ENCODE assay signal across 2 cellular contexts in genomic region chr2:201129044-201129505, GRCh38.
TF ChIP-seq lines count a peak whose summit lies in the region.

No MANE protein-coding gene starts in this region.

TF ChIP-seq in WTC11, 78 proteins besides CTCF, POLR2A, EP300 and RAD21 (continued from another document):
- TF ChIP-seq, protein P1, sequence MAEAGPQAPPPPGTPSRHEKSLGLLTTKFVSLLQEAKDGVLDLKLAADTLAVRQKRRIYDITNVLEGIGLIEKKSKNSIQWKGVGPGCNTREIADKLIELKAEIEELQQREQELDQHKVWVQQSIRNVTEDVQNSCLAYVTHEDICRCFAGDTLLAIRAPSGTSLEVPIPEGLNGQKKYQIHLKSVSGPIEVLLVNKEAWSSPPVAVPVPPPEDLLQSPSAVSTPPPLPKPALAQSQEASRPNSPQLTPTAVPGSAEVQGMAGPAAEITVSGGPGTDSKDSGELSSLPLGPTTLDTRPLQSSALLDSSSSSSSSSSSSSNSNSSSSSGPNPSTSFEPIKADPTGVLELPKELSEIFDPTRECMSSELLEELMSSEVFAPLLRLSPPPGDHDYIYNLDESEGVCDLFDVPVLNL (CRISPR knock-in tag; IDR thresholded peaks at IDR 0.05; ENCODE audit: borderline replicate concordance, low read depth): no peak
- TF ChIP-seq ATF1 (CRISPR knock-in tag; IDR thresholded peaks at IDR 0.05): no peak
- TF ChIP-seq, protein P2, sequence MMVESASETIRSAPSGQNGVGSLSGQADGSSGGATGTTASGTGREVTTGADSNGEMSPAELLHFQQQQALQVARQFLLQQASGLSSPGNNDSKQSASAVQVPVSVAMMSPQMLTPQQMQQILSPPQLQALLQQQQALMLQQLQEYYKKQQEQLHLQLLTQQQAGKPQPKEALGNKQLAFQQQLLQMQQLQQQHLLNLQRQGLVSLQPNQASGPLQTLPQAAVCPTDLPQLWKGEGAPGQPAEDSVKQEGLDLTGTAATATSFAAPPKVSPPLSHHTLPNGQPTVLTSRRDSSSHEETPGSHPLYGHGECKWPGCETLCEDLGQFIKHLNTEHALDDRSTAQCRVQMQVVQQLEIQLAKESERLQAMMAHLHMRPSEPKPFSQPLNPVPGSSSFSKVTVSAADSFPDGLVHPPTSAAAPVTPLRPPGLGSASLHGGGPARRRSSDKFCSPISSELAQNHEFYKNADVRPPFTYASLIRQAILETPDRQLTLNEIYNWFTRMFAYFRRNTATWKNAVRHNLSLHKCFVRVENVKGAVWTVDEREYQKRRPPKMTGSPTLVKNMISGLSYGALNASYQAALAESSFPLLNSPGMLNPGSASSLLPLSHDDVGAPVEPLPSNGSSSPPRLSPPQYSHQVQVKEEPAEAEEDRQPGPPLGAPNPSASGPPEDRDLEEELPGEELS (CRISPR knock-in tag; IDR thresholded peaks at IDR 0.05): no peak
- TF ChIP-seq ZNF263 (CRISPR knock-in tag; IDR thresholded peaks at IDR 0.05; ENCODE audit: low read depth): no peak
- TF ChIP-seq TCF7 (CRISPR knock-in tag; IDR thresholded peaks at IDR 0.05; ENCODE audit: low read depth): no peak
- TF ChIP-seq ZNF121 (CRISPR knock-in tag; IDR thresholded peaks at IDR 0.05): no peak
- TF ChIP-seq, protein P3, sequence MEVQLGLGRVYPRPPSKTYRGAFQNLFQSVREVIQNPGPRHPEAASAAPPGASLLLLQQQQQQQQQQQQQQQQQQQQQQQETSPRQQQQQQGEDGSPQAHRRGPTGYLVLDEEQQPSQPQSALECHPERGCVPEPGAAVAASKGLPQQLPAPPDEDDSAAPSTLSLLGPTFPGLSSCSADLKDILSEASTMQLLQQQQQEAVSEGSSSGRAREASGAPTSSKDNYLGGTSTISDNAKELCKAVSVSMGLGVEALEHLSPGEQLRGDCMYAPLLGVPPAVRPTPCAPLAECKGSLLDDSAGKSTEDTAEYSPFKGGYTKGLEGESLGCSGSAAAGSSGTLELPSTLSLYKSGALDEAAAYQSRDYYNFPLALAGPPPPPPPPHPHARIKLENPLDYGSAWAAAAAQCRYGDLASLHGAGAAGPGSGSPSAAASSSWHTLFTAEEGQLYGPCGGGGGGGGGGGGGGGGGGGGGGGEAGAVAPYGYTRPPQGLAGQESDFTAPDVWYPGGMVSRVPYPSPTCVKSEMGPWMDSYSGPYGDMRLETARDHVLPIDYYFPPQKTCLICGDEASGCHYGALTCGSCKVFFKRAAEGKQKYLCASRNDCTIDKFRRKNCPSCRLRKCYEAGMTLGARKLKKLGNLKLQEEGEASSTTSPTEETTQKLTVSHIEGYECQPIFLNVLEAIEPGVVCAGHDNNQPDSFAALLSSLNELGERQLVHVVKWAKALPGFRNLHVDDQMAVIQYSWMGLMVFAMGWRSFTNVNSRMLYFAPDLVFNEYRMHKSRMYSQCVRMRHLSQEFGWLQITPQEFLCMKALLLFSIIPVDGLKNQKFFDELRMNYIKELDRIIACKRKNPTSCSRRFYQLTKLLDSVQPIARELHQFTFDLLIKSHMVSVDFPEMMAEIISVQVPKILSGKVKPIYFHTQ (CRISPR knock-in tag; IDR thresholded peaks at IDR 0.05): no peak
- TF ChIP-seq, protein P4, sequence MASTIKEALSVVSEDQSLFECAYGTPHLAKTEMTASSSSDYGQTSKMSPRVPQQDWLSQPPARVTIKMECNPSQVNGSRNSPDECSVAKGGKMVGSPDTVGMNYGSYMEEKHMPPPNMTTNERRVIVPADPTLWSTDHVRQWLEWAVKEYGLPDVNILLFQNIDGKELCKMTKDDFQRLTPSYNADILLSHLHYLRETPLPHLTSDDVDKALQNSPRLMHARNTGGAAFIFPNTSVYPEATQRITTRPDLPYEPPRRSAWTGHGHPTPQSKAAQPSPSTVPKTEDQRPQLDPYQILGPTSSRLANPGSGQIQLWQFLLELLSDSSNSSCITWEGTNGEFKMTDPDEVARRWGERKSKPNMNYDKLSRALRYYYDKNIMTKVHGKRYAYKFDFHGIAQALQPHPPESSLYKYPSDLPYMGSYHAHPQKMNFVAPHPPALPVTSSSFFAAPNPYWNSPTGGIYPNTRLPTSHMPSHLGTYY (CRISPR knock-in tag; IDR thresholded peaks at IDR 0.05): no peak
- no peak for TF ChIP-seq GABPB1 (CRISPR knock-in tag; IDR thresholded peaks at IDR 0.05)

TF ChIP-seq in GM23338, 12 proteins besides CTCF, POLR2A, EP300 and RAD21 (continued from another document):
- no peak for TF ChIP-seq ZNF462 (CRISPR knock-in tag; IDR thresholded peaks at IDR 0.05)
- no peak for TF ChIP-seq EZH2 (IDR thresholded peaks at IDR 0.05; ENCODE audit: low read depth, unreplicated experiment)
- no peak for TF ChIP-seq ZNF331 (CRISPR knock-in tag; IDR thresholded peaks at IDR 0.05; ENCODE audit: low read depth)
- no peak for TF ChIP-seq CREB1 (CRISPR knock-in tag; IDR thresholded peaks at IDR 0.05; ENCODE audit: low read depth)
- TF ChIP-seq STAT1 (IDR thresholded peaks at IDR 0.05; ENCODE audit: unreplicated experiment): no peak
- TF ChIP-seq ETS1 (IDR thresholded peaks at IDR 0.05): no peak
